Comparison of ENCODE assay signal across 1 cellular context in the genomic region with DNA sequence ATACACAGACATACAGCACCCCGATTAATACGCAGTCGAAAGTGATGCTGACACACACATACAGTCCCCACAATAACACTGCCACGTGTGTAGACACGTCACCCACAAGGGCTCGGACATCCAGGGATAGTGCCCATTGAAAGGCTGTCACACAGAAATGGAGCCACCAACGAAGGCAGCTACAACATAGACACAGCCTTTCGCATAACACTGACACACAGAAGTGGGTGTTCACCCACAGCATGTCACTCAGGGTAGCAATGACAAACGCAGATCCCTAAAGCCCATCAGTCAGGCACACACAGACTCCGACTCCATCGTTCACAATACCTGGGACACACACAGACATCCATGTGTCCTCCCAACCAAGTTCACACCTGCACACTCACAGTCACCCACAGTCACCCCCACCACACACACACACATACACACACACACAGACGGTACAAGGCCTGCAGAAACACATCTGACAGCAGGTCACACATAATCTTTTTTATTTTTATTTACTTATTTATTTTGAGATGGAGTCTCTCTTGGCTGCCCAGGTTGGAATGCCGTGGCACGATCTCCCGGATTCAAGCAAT.
TF ChIP-seq lines count a peak whose summit lies in the region.

No MANE protein-coding gene starts in this region.

TF ChIP-seq in endothelial cell of umbilical vein, 7 proteins besides CTCF, POLR2A, EP300 and RAD21 (continued from another document):
- TF ChIP-seq MYC (IDR thresholded peaks at IDR 0.05; ENCODE audit: low read depth, low read length), result no peak
TF ChIP-seq in endothelial cell of umbilical vein: peak in this region for 0.
